In genomic region chr4:20700007-20700761, GRCh38 we compare ENCODE assay signal across 1 cellular context.
TF ChIP-seq lines count a peak whose summit lies in the region.

PACRGL (plus strand) TSS chr4:20700458; CDS start chr4:20704482, 4,024 bp downstream.

TF ChIP-seq in HepG2, 621 proteins besides CTCF, POLR2A, EP300 and RAD21 (continued from another document and continues in another):
- TF ChIP-seq ZNF609 (CRISPR knock-in tag; IDR thresholded peaks at IDR 0.05; ENCODE audit: borderline replicate concordance) (no peak), GATAD2A (CRISPR knock-in tag; IDR thresholded peaks at IDR 0.05) (0 out of 2 replicates have a peak, but pooled peaks have one; percentile 16), ZNF780A (CRISPR knock-in tag; IDR thresholded peaks at IDR 0.05) (no peak), ZNF17 (CRISPR knock-in tag; IDR thresholded peaks at IDR 0.05) (no peak), ZNF678 (CRISPR knock-in tag; IDR thresholded peaks at IDR 0.05) (no peak), IRF2 (CRISPR knock-in tag; IDR thresholded peaks at IDR 0.05) (peak; percentile 81), SP1 (IDR thresholded peaks at IDR 0.05) (no peak), SP1 (CRISPR knock-in tag; IDR thresholded peaks at IDR 0.05) (peak; percentile 33; the same call in 1 of the 2 replicates), RARG (CRISPR knock-in tag; IDR thresholded peaks at IDR 0.05; ENCODE audit: low read depth) (no peak), TEAD2 (CRISPR knock-in tag; IDR thresholded peaks at IDR 0.05) (no peak), ISL2 (CRISPR knock-in tag; IDR thresholded peaks at IDR 0.05) (no peak), GPBP1L1 (CRISPR knock-in tag; IDR thresholded peaks at IDR 0.05) (no peak), MLXIP (CRISPR knock-in tag; IDR thresholded peaks at IDR 0.05; ENCODE audit: borderline replicate concordance) (no peak), ZNF292 (CRISPR knock-in tag; IDR thresholded peaks at IDR 0.05; ENCODE audit: borderline replicate concordance, low read depth) (peak; percentile 57; the same call in 1 of the 2 replicates), DDIT3 (CRISPR knock-in tag; IDR thresholded peaks at IDR 0.05) (no peak), KDM3A (CRISPR knock-in tag; IDR thresholded peaks at IDR 0.05; ENCODE audit: low read depth) (peak; percentile 68; the same call in 1 of the 2 replicates), RFX1 (IDR thresholded peaks at IDR 0.05) (peak; percentile 91), ZNF407 (CRISPR knock-in tag; IDR thresholded peaks at IDR 0.05; ENCODE audit: not compliant biosample characterization) (no peak), RORA (CRISPR knock-in tag; IDR thresholded peaks at IDR 0.05) (no peak), TCF7L2 (IDR thresholded peaks at IDR 0.05; ENCODE audit: low read depth, low read length) (no peak), ZNF616 (CRISPR knock-in tag; IDR thresholded peaks at IDR 0.05; ENCODE audit: low read depth) (no peak), TAF15 (IDR thresholded peaks at IDR 0.05; ENCODE audit: low read depth, low read length, poor library complexity, severe bottlenecking) (no peak), HNRNPUL1 (IDR thresholded peaks at IDR 0.05; ENCODE audit: low read depth, low read length) (no peak), KLF15 (CRISPR knock-in tag; IDR thresholded peaks at IDR 0.05; ENCODE audit: borderline replicate concordance) (no peak), ZNF7 (CRISPR knock-in tag; IDR thresholded peaks at IDR 0.05) (peak; percentile 19; the same call in 1 of the 2 replicates), ZNF335 (CRISPR knock-in tag; IDR thresholded peaks at IDR 0.05) (no peak), NPAS2 (CRISPR knock-in tag; IDR thresholded peaks at IDR 0.05; ENCODE audit: borderline replicate concordance) (no peak), ZNF644 (CRISPR knock-in tag; IDR thresholded peaks at IDR 0.05; ENCODE audit: low read depth) (no peak), SMC3 (IDR thresholded peaks at IDR 0.05; ENCODE audit: low read length) (no peak), HINFP (CRISPR knock-in tag; IDR thresholded peaks at IDR 0.05; ENCODE audit: low read depth) (peak; percentile 54; the same call in 1 of the 2 replicates), ZBTB8A (CRISPR knock-in tag; IDR thresholded peaks at IDR 0.05; ENCODE audit: borderline replicate concordance, low read depth) (no peak), ZNF737 (CRISPR knock-in tag; IDR thresholded peaks at IDR 0.05; ENCODE audit: borderline replicate concordance) (no peak), ZNF577 (CRISPR knock-in tag; IDR thresholded peaks at IDR 0.05; ENCODE audit: borderline replicate concordance, low read depth) (no peak), ZNF598 (CRISPR knock-in tag; IDR thresholded peaks at IDR 0.05; ENCODE audit: borderline replicate concordance) (0 out of 2 replicates have a peak, but pooled peaks have one; percentile 21), ZFYVE20 (CRISPR knock-in tag; IDR thresholded peaks at IDR 0.05; ENCODE audit: borderline replicate concordance, low read depth) (no peak), ZNF550 (CRISPR knock-in tag; IDR thresholded peaks at IDR 0.05; ENCODE audit: borderline replicate concordance) (no peak), ZNF556 (CRISPR knock-in tag; IDR thresholded peaks at IDR 0.05; ENCODE audit: borderline replicate concordance) (peak; percentile 71), ZNF484 (CRISPR knock-in tag; IDR thresholded peaks at IDR 0.05; ENCODE audit: borderline replicate concordance, low read depth) (no peak), ZNF576 (CRISPR knock-in tag; IDR thresholded peaks at IDR 0.05) (0 out of 2 replicates have a peak, but pooled peaks have one; percentile 62), TP53 (CRISPR knock-in tag; conservative IDR thresholded peaks at IDR 0.05) (no peak), CCDC6 (CRISPR knock-in tag; IDR thresholded peaks at IDR 0.05) (no peak), NONO (IDR thresholded peaks at IDR 0.05) (no peak), NONO (CRISPR knock-in tag; conservative IDR thresholded peaks at IDR 0.05) (peak; percentile 65; the same call in 1 of the 2 replicates), BRCA1 (CRISPR knock-in tag; IDR thresholded peaks at IDR 0.05) (no peak)
